In genomic region chr6:129601323-129601722, GRCh38 we compare ENCODE assay signal across 21 cellular contexts.
"Had no signal": no experiment of that assay in that cellular context is flagged by ENCODE, and none has a peak within 500 bp of the region (broad histone marks: within the 10 kb centered on the region; RNA-seq: fewer than 3 reads in every experiment).

No MANE protein-coding gene starts in this region.

- FAIRE-seq: frontal cortex, islet of Langerhans, urothelium cell line had no signal

- H3K27ac ChIP-seq: coronary artery, dorsolateral prefrontal cortex, heart left ventricle, neutrophil, psoas muscle had no signal

- H3K9me3 Mint-ChIP-seq: naive B cell, nephron had no signal

- H3K27me3 ChIP-seq: dorsolateral prefrontal cortex, heart left ventricle, neutrophil had no signal

- H3K27me3 Mint-ChIP-seq: naive B cell had no signal

- DNase-seq: dorsolateral prefrontal cortex; effector CD8-positive, alpha-beta T cell; heart left ventricle; hypothalamus; kidney glomerular epithelial cell; mesendoderm; naive B cell; psoas muscle; retina; stimulated activated CD4-positive, alpha-beta T cell treated with anti-CD3 and anti-CD28 coated beads, Interleukin-2, amount 100 ng/mL, for 24 hours; stimulated activated CD4-positive, alpha-beta T cell treated with anti-CD3 and anti-CD28 coated beads, Interleukin-4, amount 100 ng/mL, for 4 hours; stimulated activated naive CD4-positive, alpha-beta T cell treated with Interleukin-2 at 50 U/mL for 16 hours; trophoblast cell had no signal

- H3K27ac Mint-ChIP-seq: naive B cell had no signal

- H3K9me3 ChIP-seq: heart left ventricle, neutrophil, psoas muscle had no signal

- H3K36me3 Mint-ChIP-seq: naive B cell had no signal

- ATAC-seq: esophagus mucosa, heart left ventricle, psoas muscle, sciatic nerve had no signal

- H3K4me3 Mint-ChIP-seq: naive B cell, nephron had no signal

- H3K4me3 ChIP-seq: coronary artery, dorsolateral prefrontal cortex, heart left ventricle, psoas muscle had no signal

- H3K4me1 ChIP-seq: psoas muscle had no signal
